Comparison of ENCODE assay signal across 13 cellular contexts in the genomic region with DNA sequence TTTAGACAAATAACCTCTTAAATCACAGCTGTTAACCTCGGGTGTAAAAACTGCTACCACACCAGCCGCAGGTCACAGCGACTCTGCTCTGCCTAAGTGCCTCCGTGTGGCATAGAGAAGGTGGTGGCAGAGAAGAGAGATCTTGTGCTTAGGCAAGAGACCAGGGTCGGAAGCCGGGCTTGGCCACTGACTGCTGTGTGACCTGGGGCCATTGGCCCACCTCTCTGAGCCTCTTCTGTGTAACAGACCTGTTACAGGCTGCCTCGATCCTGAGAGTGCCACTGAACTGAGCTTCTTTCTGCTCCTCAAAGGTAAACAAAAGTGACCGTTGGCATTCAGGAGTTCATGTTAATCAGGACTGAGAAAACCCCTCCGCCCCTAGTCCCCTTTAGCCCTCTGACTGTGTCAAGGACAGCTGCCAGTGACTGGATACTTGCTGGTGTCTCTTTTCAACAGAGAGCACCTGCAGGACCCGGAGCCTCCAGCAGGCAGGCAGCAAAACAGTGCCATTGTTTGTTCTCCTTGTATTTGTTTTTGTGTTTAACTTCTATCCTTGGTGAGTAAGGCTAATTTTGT. TPM values are rescaled to one million over a fixed set of nuclear protein-coding genes. Genes with fewer than 3 reads are reported as not detected.
DNase-seq lines count a peak whose midpoint lies in the region; ATAC-seq and TF ChIP-seq lines count a peak whose summit lies in the region.
"Had no signal": no experiment of that assay in that cellular context is flagged by ENCODE, and none has a peak within 500 bp of the region (broad histone marks: within the 10 kb centered on the region; RNA-seq: fewer than 3 reads in every experiment).

No MANE protein-coding gene starts in this region.

- H3K36me3 Mint-ChIP-seq in natural killer cell treated with Interleukin-12 subunit alpha and Interleukin-12 subunit beta and Interleukin-15 and Interleukin-18, amount 100 ng/mL, for 72 hours: no peaks in the 10 kb centered on the region
- H3K36me3 Mint-ChIP-seq: activated naive CD4-positive, alpha-beta T cell treated with anti-CD3 and anti-CD28 coated beads, Interleukin-2, amount 50 U/mL, for 24 hours had no signal

- H3K4me3 ChIP-seq in heart right ventricle (no peak overlapping the region), choroid plexus epithelial cell (ENCODE audit: low read depth, low read length) (no peak overlapping the region), colonic mucosa (no peak overlapping the region)
- H3K4me3 ChIP-seq: thoracic aorta had no signal

- intact Hi-C loops in heart right ventricle (cut with DNase I): no loop called here
- intact Hi-C loops in cardiac septum (cut with DNase I): no loop called here
- intact Hi-C loops in colonic mucosa (cut with DNase I): no loop called here

- H3K4me1 Mint-ChIP-seq in natural killer cell treated with Interleukin-12 subunit alpha and Interleukin-12 subunit beta and Interleukin-15 and Interleukin-18, amount 100 ng/mL, for 72 hours (ENCODE audit: low read depth in 2 of 2): peaks cover 39 to 55% of the 10 kb centered on the region in 2 donors

- H3K4me1 ChIP-seq in heart right ventricle (peaks cover 57 to 99% (median 96%) of the 10 kb centered on the region in 9 donors), colonic mucosa (peaks cover 23% of the 10 kb centered on the region)

- TF ChIP-seq CTCF in heart right ventricle (IDR thresholded peaks at IDR 0.05) (peak in 2 of 9 donors; percentile 7 to 8), choroid plexus epithelial cell (conservative IDR thresholded peaks at IDR 0.05; ENCODE audit: low read depth, low read length) (peak; percentile 27), colonic mucosa (IDR thresholded peaks at IDR 0.05) (no peak)

- H3K9me3 ChIP-seq in heart right ventricle (no peaks in the 10 kb centered on the region), colonic mucosa (no peaks in the 10 kb centered on the region)
- H3K9me3 ChIP-seq: thoracic aorta had no signal

- H3K27me3 ChIP-seq in heart right ventricle: no peaks in the 10 kb centered on the region
- H3K27me3 ChIP-seq in colonic mucosa: no peaks in the 10 kb centered on the region

- peak overlapping the region; percentile 19 for H3K4me3 Mint-ChIP-seq in natural killer cell treated with Interleukin-12 subunit alpha and Interleukin-12 subunit beta and Interleukin-15 and Interleukin-18, amount 100 ng/mL, for 72 hours
- H3K4me3 Mint-ChIP-seq: activated CD8-positive, alpha-beta T cell treated with anti-CD3 and anti-CD28 coated beads, Interleukin-2, amount 10 ng/mL, durations not matched to agents 7 days and 5 days; activated naive CD4-positive, alpha-beta T cell treated with anti-CD3 and anti-CD28 coated beads, Interleukin-2, amount 50 U/mL, for 24 hours; T-helper 1 cell treated with Interleukin-12 subunit alpha and Interleukin-12 subunit beta and Interleukin-4 antibody, amounts not matched to agents 30 μg/mL and 1 μg/mL, for 36 hours had no signal

- no peak for ATAC-seq in heart right ventricle
- ATAC-seq in natural killer cell treated with Interleukin-12 subunit alpha and Interleukin-12 subunit beta and Interleukin-15 and Interleukin-18, amount 100 ng/mL, for 72 hours: peak in 1 of 2 donors; percentile 56
- ATAC-seq: activated CD8-positive, alpha-beta T cell treated with anti-CD3 and anti-CD28 coated beads, Interleukin-2, amount 10 ng/mL, durations not matched to agents 7 days and 5 days had no signal

- no peak overlapping the region for H3K27ac Mint-ChIP-seq in natural killer cell treated with Interleukin-12 subunit alpha and Interleukin-12 subunit beta and Interleukin-15 and Interleukin-18, amount 100 ng/mL, for 72 hours
- H3K27ac Mint-ChIP-seq: activated CD8-positive, alpha-beta T cell treated with anti-CD3 and anti-CD28 coated beads, Interleukin-2, amount 10 ng/mL, durations not matched to agents 7 days and 5 days; activated naive CD4-positive, alpha-beta T cell treated with anti-CD3 and anti-CD28 coated beads, Interleukin-2, amount 50 U/mL, for 24 hours; T-helper 1 cell treated with Interleukin-12 subunit alpha and Interleukin-12 subunit beta and Interleukin-4 antibody, amounts not matched to agents 30 μg/mL and 1 μg/mL, for 36 hours had no signal

- WGBS in heart right ventricle, 2 donors: 51 to 55% methylated on average over 10 of the region's 10 CpGs

- H3K27me3 Mint-ChIP-seq in natural killer cell treated with Interleukin-12 subunit alpha and Interleukin-12 subunit beta and Interleukin-15 and Interleukin-18, amount 100 ng/mL, for 72 hours: no peaks in the 10 kb centered on the region
- H3K27me3 Mint-ChIP-seq: activated naive CD4-positive, alpha-beta T cell treated with anti-CD3 and anti-CD28 coated beads, Interleukin-2, amount 50 U/mL, for 24 hours had no signal

- no peaks in the 10 kb centered on the region for H3K9me3 Mint-ChIP-seq in natural killer cell treated with Interleukin-12 subunit alpha and Interleukin-12 subunit beta and Interleukin-15 and Interleukin-18, amount 100 ng/mL, for 72 hours
- H3K9me3 Mint-ChIP-seq: activated naive CD4-positive, alpha-beta T cell treated with anti-CD3 and anti-CD28 coated beads, Interleukin-2, amount 50 U/mL, for 24 hours; T-helper 1 cell treated with Interleukin-12 subunit alpha and Interleukin-12 subunit beta and Interleukin-4 antibody, amounts not matched to agents 30 μg/mL and 1 μg/mL, for 36 hours had no signal

- H3K27ac ChIP-seq in heart right ventricle: peak overlapping the region in 6 of 10 donors; percentile 34 to 68 (median 48)
- no peak overlapping the region for H3K27ac ChIP-seq in colonic mucosa
- H3K27ac ChIP-seq: thoracic aorta had no signal

- H3K9ac ChIP-seq in colonic mucosa (ENCODE audit: low read depth in 2 of 2, low read length in 2 of 2): no peak overlapping the region

- DNase-seq in heart right ventricle (no peak), cardiac septum (ENCODE audit: low spot score) (no peak), choroid plexus epithelial cell (ENCODE audit: low read depth) (no peak), DMS79 treated with DMSO at 0.1 percent for 48 hours (lab: John Stamatoyannopoulos, UW) (no peak), colonic mucosa (no peak), NCI-H2171 (lab: John Stamatoyannopoulos, UW) (no peak), HPDE6-E6E7 (ENCODE audit: extremely low spot score) (no peak)
- no peak for DNase-seq in natural killer cell treated with Interleukin-12 subunit alpha and Interleukin-12 subunit beta and Interleukin-15 and Interleukin-18, amount 100 ng/mL, for 72 hours (ENCODE audit: low spot score)
- DNase-seq: activated CD8-positive, alpha-beta T cell treated with anti-CD3 and anti-CD28 coated beads, Interleukin-2, amount 10 ng/mL, durations not matched to agents 7 days and 5 days; NCI-H1436 treated with DMSO at 0.1 percent for 48 hours had no signal

- H3K36me3 ChIP-seq in heart right ventricle (peaks cover 0 to 4% (median 0%) of the 10 kb centered on the region in 9 donors), colonic mucosa (no peaks in the 10 kb centered on the region)
- H3K36me3 ChIP-seq: thoracic aorta had no signal

RNA-seq across cellular contexts. Expression of gene ZMIZ1, which starts 36.5 kb away (rescaled TPM):
- total RNA-seq in heart right ventricle: 10 to 100 TPM; 40.4 to 61.5 (median 50.8) TPM
- 10 to 100 TPM; 24.2 to 26.8 TPM for polyA plus RNA-seq in heart right ventricle
- total RNA-seq in cardiac septum: 40.7 TPM
- total RNA-seq in natural killer cell treated with Interleukin-12 subunit alpha and Interleukin-12 subunit beta and Interleukin-15 and Interleukin-18, amount 100 ng/mL, for 72 hours: 10 to 100 TPM; 49.7 to 54.4 TPM
- 10 to 100 TPM; 51.0 to 54.0 TPM for total RNA-seq in colonic mucosa
